Comparison of ENCODE assay signal across 8 cellular contexts in the genomic region with DNA sequence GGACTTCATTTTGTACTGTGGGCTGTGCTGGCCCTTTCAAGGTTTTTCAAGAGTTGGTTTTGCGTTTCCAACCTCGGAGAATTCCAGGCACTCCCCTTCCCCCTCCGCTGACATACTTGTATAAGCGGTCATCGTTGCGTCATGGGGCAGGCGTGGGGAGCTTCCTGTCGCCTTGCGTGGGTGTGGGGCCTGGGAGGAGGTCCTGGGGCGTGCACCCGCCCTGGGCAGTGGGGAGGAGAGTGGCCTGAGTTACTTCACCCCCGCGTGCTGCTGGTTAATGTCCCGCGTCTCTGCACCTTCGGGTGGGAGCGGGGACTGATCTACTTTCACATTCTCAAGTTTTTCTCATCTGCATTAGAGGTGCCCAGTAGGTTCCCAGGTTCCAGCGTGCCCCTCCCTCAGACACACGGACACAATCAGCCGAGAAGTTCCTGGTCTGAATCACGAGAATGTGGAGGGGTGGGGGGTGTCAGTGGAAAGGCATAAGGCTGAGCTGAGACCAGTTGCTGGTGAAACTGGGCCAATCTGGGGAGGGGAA. TPM values are rescaled to one million over a fixed set of nuclear protein-coding genes. Genes with fewer than 3 reads are reported as not detected.
DNase-seq lines count a peak whose midpoint lies in the region; ATAC-seq and TF ChIP-seq lines count a peak whose summit lies in the region.

No MANE protein-coding gene starts in this region.

- H3K9me3 Mint-ChIP-seq in chondrocyte (ENCODE audit: low read depth) = no peaks in the 10 kb centered on the region

- peaks cover 6% of the 10 kb centered on the region for H3K36me3 Mint-ChIP-seq in chondrocyte (ENCODE audit: low read depth)

- H3K79me2 ChIP-seq in MM.1S (ENCODE audit: low read length) = peaks cover 3% of the 10 kb centered on the region; the same call in 1 of the 2 replicates

- ATAC-seq in HG02885 (IDR thresholded peaks at IDR 0.05; ENCODE audit: poor library complexity, unreplicated experiment) = no peak

- peaks cover 32% of the 10 kb centered on the region for H3K4me1 ChIP-seq in MM.1S (ENCODE audit: low read length)

- H3K4me1 Mint-ChIP-seq in chondrocyte (ENCODE audit: low read depth) = peaks cover 20% of the 10 kb centered on the region

- no peaks in the 10 kb centered on the region for H4K20me1 ChIP-seq in MM.1S (ENCODE audit: insufficient read depth, low read length)

- H3K9ac ChIP-seq in MM.1S (ENCODE audit: low read length) = peak overlapping the region; percentile 9; the same call in 1 of the 2 replicates

- H3K27me3 Mint-ChIP-seq in chondrocyte (ENCODE audit: low read depth) = no peaks in the 10 kb centered on the region

- no peaks in the 10 kb centered on the region for H3K9me3 ChIP-seq in MM.1S (replicated peaks; ENCODE audit: insufficient read depth, low read length)

- no peak overlapping the region for H2AFZ ChIP-seq in MM.1S (ENCODE audit: low read length)

- no peaks in the 10 kb centered on the region for H3K9me2 ChIP-seq in MM.1S (replicated peaks; ENCODE audit: insufficient read depth, low read length)

- peaks cover 56% of the 10 kb centered on the region for H3K27me3 ChIP-seq in MM.1S (replicated peaks; ENCODE audit: insufficient read depth, low read length)
- no peaks in the 10 kb centered on the region for H3K27me3 ChIP-seq in layer of hippocampus (ENCODE audit: control insufficient read depth, insufficient read depth, low read length)

- no peak overlapping the region for H3K27ac ChIP-seq in MM.1S (ENCODE audit: low read length)
- peak overlapping the region; percentile 95 for H3K27ac ChIP-seq in VCaP
- peak overlapping the region; percentile 95 for H3K27ac ChIP-seq in layer of hippocampus (ENCODE audit: low read depth, low read length)

- DNase-seq in G401 (ENCODE audit: low spot score) = peak; percentile 52
- no peak for DNase-seq in MM.1S
- no peak for DNase-seq in chondrocyte (ENCODE audit: low spot score)
- peak; percentile 72 for DNase-seq in stimulated activated CD4-positive, alpha-beta T cell treated with anti-CD3 and anti-CD28 coated beads, Interleukin-1b, Interleukin-23, amount 100 ng/mL, for 48 hours
- no peak for DNase-seq in NCI-H1930 (lab: John Stamatoyannopoulos, UW)

- no peaks in the 10 kb centered on the region for H3K36me3 ChIP-seq in MM.1S (replicated peaks; ENCODE audit: insufficient read depth, low read length)

- peak overlapping the region; percentile 93 for H3K27ac Mint-ChIP-seq in chondrocyte (ENCODE audit: unreplicated experiment)

- peak overlapping the region; percentile 31 for H3K4me3 ChIP-seq in MM.1S (ENCODE audit: low read length)

- peak overlapping the region; percentile 91 for H3K4me2 ChIP-seq in MM.1S (ENCODE audit: low read depth, low read length)

- H3F3A ChIP-seq in MM.1S (ENCODE audit: insufficient read depth, low read length) = peaks cover 8% of the 10 kb centered on the region; the same call in 1 of the 2 replicates

- in situ Hi-C loops in G401 (cut with HindIII; ENCODE audit: low sequenced_read_pairs) = no loop called here

- peak overlapping the region; percentile 99 for H3K4me3 Mint-ChIP-seq in chondrocyte (ENCODE audit: unreplicated experiment)

- TF ChIP-seq CTCF in MM.1S (IDR thresholded peaks at IDR 0.05; ENCODE audit: low read length) (no peak), VCaP (conservative IDR thresholded peaks at IDR 0.05) (no peak), chondrocyte (IDR thresholded peaks at IDR 0.05) (no peak)

RNA-seq across cellular contexts. Expression of a gene that starts 4.1 kb away (rescaled TPM):
- total RNA-seq in G401 (2014; rRNA removed; shearing (Covaris generic)) = 33.3 and 40.5 TPM in 2 replicates
- 38.4 to 67.1 TPM (median 58.5 TPM) in 3 replicates for total RNA-seq in chondrocyte

RNA-seq across cellular contexts. Expression of a gene that starts 4.1 kb away (rescaled TPM):
- total RNA-seq in G401 (2014; rRNA removed; shearing (Covaris generic)) = 93.4 and 112 TPM in 2 replicates
- 42.9 to 53.0 TPM (median 45.6 TPM) in 3 replicates for total RNA-seq in chondrocyte

RNA-seq across cellular contexts. Expression of a gene that starts 36.2 kb away (rescaled TPM):
- total RNA-seq in G401 (2014; rRNA removed; shearing (Covaris generic)) = 53.4 and 60.5 TPM in 2 replicates
- total RNA-seq in chondrocyte = 45.2 to 49.5 TPM (median 47.3 TPM) in 3 replicates

RNA-seq across cellular contexts. Expression of a gene that starts 37.8 kb away (rescaled TPM):
- 86.8 and 87.0 TPM in 2 replicates for total RNA-seq in G401 (2014; rRNA removed; shearing (Covaris generic))
- 25.4 to 35.8 TPM (median 28.9 TPM) in 3 replicates for total RNA-seq in chondrocyte

RNA-seq across cellular contexts. Expression of a gene that starts 51.7 kb away (rescaled TPM):
- not detected in 2 replicates for total RNA-seq in G401 (2014; rRNA removed; shearing (Covaris generic))
- total RNA-seq in chondrocyte = 0.38 to 0.47 TPM in 2 of 3 replicates, not detected in the other

Comparison
In these comparisons a context has a peak if more than half of its experiments do, and no peak if none do; other contexts are left out.
1. DNase-seq: peak in G401 (single experiment) and stimulated activated CD4-positive, alpha-beta T cell treated with anti-CD3 and anti-CD28 coated beads, Interleukin-1b, Interleukin-23, amount 100 ng/mL, for 48 hours (single experiment); none in MM.1S (single experiment), chondrocyte (single experiment) and NCI-H1930 (0 of 2).